In the genomic region with DNA sequence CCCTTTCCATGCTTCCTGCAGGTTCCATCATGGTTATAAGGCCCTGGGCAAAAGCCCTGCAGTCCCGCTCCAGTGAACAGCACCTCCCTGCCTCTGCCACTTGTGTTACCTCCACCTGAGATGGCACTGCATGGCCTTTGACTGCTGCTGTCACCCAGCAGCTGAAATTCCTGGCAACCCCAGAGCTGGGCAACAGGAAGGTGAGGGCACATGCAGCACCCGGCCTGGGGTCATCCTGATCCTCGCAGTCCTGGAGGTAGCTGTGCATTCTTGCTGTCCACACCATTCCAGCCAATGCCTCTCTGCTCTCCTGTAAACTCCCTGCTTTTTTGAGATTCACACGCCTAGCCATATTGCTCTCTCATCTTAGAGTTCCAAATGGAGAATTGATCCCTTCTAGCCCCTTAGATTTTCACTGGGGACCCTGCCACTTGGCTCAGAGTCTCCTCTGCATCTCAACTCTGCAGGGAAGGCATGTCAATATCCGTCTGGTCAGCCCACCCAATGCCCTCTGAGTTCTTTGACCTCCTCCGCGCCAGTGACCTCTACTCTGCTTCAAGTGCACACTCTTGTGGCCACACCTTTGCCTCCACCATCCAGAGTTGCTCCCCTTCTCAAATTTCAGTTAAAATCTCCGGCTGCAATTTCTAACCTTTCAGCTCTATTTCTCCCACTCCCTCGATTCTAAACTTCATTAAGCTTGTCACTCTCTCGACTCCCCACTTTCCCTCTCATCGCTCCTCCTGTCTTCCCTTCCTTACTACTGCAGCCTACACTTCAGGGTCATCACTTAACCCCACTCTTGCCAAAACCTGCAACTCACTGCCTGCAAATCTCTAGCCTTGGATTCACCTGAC, we compare ENCODE assay signal across 28 cellular contexts.
A peak's percentile ranks its signal among the peaks of the same experiment; 100 is the strongest.
DNase-seq lines count a peak whose midpoint lies in the region; ATAC-seq, FAIRE-seq and TF ChIP-seq lines count a peak whose summit lies in the region.
"Had no signal": no experiment of that assay in that cellular context is flagged by ENCODE, and none has a peak within 500 bp of the region (broad histone marks: within the 10 kb centered on the region; RNA-seq: fewer than 3 reads in every experiment).

No MANE protein-coding gene starts in this region.

- TF ChIP-seq CTCF in K562 (IDR thresholded peaks at IDR 0.05 in 2 of 3, conservative IDR thresholded peaks at IDR 0.05 in 1 of 3; ENCODE audit: insufficient read depth in 2 of 3, low read depth in 1 of 3, low read length in 3 of 3) (peak in 2 of 3 experiments; percentile 19 to 21; a peak in 2 of 6 replicates), neural progenitor cell (IDR thresholded peaks at IDR 0.05) (no peak), kidney (IDR thresholded peaks at IDR 0.05; ENCODE audit: borderline replicate concordance, extremely low read depth, insufficient read depth) (no peak)

- peak; percentile 37; the same call in 1 of the 3 replicates for ATAC-seq in K562
- ATAC-seq: mucosa of descending colon; stimulated activated naive B cell treated with anti-CD40 and anti-IgM and Interleukin-4, amounts not matched to agents 10 μg/mL and 1 μg/mL and 100 μg/mL, for 72 hours had no signal

- FAIRE-seq in K562 (lab: Jason Lieb, UNC) (no peak), kidney (lab: Jason Lieb, UNC) (no peak)
- FAIRE-seq: colon, islet of Langerhans had no signal

- H3K4me3 ChIP-seq in CD8-positive, alpha-beta memory T cell (ENCODE audit: low read length): no peak overlapping the region
- H3K4me3 ChIP-seq in K562: no peak overlapping the region
- no peak overlapping the region for H3K4me3 ChIP-seq in neural progenitor cell
- H3K4me3 ChIP-seq in kidney (ENCODE audit: low read length in 2 of 2): no peak overlapping the region
- H3K4me3 ChIP-seq: GM23248, mucosa of descending colon had no signal

- H2AFZ ChIP-seq in K562 (ENCODE audit: low read depth, low read length): no peak overlapping the region
- peak overlapping the region; percentile 38 for H2AFZ ChIP-seq in neural progenitor cell (replicated peaks)
- H2AFZ ChIP-seq: GM23248 had no signal

- H3F3A ChIP-seq in neural progenitor cell (ENCODE audit: low read depth): no peaks in the 10 kb centered on the region

- H3K4me1 ChIP-seq in CD8-positive, alpha-beta memory T cell (ENCODE audit: insufficient read depth, low read length): no peaks in the 10 kb centered on the region
- H3K4me1 ChIP-seq in K562 (replicated peaks in 1 of 2; ENCODE audit: control insufficient read depth in 2 of 2, insufficient read depth in 2 of 2, low read length in 2 of 2) (no peaks in the 10 kb centered on the region), neural progenitor cell (peaks cover 8% of the 10 kb centered on the region), kidney (ENCODE audit: control insufficient read depth in 1 of 2, insufficient read depth in 1 of 2, low read depth in 1 of 2, low read length in 2 of 2) (no peaks in the 10 kb centered on the region)

- WGBS in K562 (ENCODE audit: insufficient coverage, low coverage, missing lambda C conversion rate): 6% methylated on average over 11 of the region's 11 CpGs

- H3K27me3 ChIP-seq in CD8-positive, alpha-beta memory T cell (ENCODE audit: insufficient read depth, low read length, poor library complexity, severe bottlenecking): no peaks in the 10 kb centered on the region
- H3K27me3 ChIP-seq in K562 (ENCODE audit: control insufficient read depth in 2 of 2, insufficient read depth in 2 of 2, low read length in 2 of 2) (peaks cover 0 to 17% of the 10 kb centered on the region in 2 experiments; a peak in 2 of 5 replicates), neural progenitor cell (no peaks in the 10 kb centered on the region)

- no peaks in the 10 kb centered on the region for H3K9me3 Mint-ChIP-seq in CD8-positive, alpha-beta memory T cell
- H3K9me3 Mint-ChIP-seq in neural progenitor cell: peaks cover 5% of the 10 kb centered on the region
- H3K9me3 Mint-ChIP-seq: stimulated activated naive B cell treated with anti-CD40 and anti-IgM and Interleukin-4, amounts not matched to agents 10 μg/mL and 1 μg/mL and 100 μg/mL, for 72 hours; T-helper 1 cell treated with Interleukin-12 subunit alpha and Interleukin-12 subunit beta and Interleukin-4 antibody, amounts not matched to agents 30 μg/mL and 1 μg/mL, for 36 hours had no signal

- H3K9me1 ChIP-seq in K562 (ENCODE audit: control insufficient read depth, insufficient read depth, low read length): no peaks in the 10 kb centered on the region

- H3K4me2 ChIP-seq in K562 (ENCODE audit: insufficient read depth, low read length) (no peak overlapping the region), neural progenitor cell (no peak overlapping the region)
- H3K4me2 ChIP-seq: SK-N-SH had no signal

- DNase-seq in NCI-H510A treated with DMSO at 0.1 percent for 48 hours (lab: John Stamatoyannopoulos, UW) (peak; percentile 52), NCI-H510A (lab: John Stamatoyannopoulos, UW) (no peak), K562 (ENCODE audit: extremely low read depth in 1 of 4, low spot score in 3 of 4) (no peak), neural progenitor cell (ENCODE audit: low spot score) (no peak), amygdala (lab: John Stamatoyannopoulos, UW) (no peak), kidney (no peak), GDM1 (lab: John Stamatoyannopoulos, UW) (no peak)
- DNase-seq in CD8-positive, alpha-beta memory T cell: no peak
- DNase-seq: 8988T; activated CD4-positive, alpha-beta T cell treated with anti-CD3 and anti-CD28 coated beads for 4 hours; activated CD8-positive, alpha-beta memory T cell treated with anti-CD3 and anti-CD28 coated beads for 24 hours; activated effector memory CD4-positive, alpha-beta T cell treated with anti-CD3 and anti-CD28 coated beads, Interleukin-2, amount 50 U/mL, for 16 hours; DMS 273 treated with DMSO at 0.1 percent for 48 hours; effector CD8-positive, alpha-beta T cell; GM23248; Karpas-422; mucosa of descending colon; NCI-H146; NCI-H2171; NCI-H526 treated with DMSO at 0.1 percent for 48 hours; SK-N-SH; stimulated activated CD4-positive, alpha-beta T cell treated with anti-CD3 and anti-CD28 coated beads, Interleukin-15, amount 100 ng/mL, for 24 hours; stimulated activated naive B cell treated with anti-CD40 and anti-IgM and Interleukin-4, amounts not matched to agents 10 μg/mL and 1 μg/mL and 100 μg/mL, for 72 hours had no signal

- peak overlapping the region in 5 of 8 donors; percentile 27 to 94 (median 49) for H3K27ac Mint-ChIP-seq in CD8-positive, alpha-beta memory T cell
- H3K27ac Mint-ChIP-seq in neural progenitor cell: no peak overlapping the region
- H3K27ac Mint-ChIP-seq: stimulated activated naive B cell treated with anti-CD40 and anti-IgM and Interleukin-4, amounts not matched to agents 10 μg/mL and 1 μg/mL and 100 μg/mL, for 72 hours; T-helper 1 cell treated with Interleukin-12 subunit alpha and Interleukin-12 subunit beta and Interleukin-4 antibody, amounts not matched to agents 30 μg/mL and 1 μg/mL, for 36 hours had no signal

- peaks cover 4% of the 10 kb centered on the region for H3K36me3 ChIP-seq in CD8-positive, alpha-beta memory T cell (ENCODE audit: insufficient read depth, low read length)
- H3K36me3 ChIP-seq in K562 (ENCODE audit: control insufficient read depth, insufficient read depth, low read length): no peaks in the 10 kb centered on the region
- no peaks in the 10 kb centered on the region for H3K36me3 ChIP-seq in neural progenitor cell
- H3K36me3 ChIP-seq in kidney (ENCODE audit: control insufficient read depth in 1 of 2, insufficient read depth in 2 of 2, low read length in 2 of 2): no peaks in the 10 kb centered on the region

- no peak for TF ChIP-seq POLR2A in K562 (conservative IDR thresholded peaks at IDR 0.05)

- H3K4me1 Mint-ChIP-seq in CD8-positive, alpha-beta memory T cell: peaks cover 28 to 63% (median 56%) of the 10 kb centered on the region in 3 donors
- peaks cover 19% of the 10 kb centered on the region for H3K4me1 Mint-ChIP-seq in neural progenitor cell

- POLR2A ChIA-PET in CD8-positive, alpha-beta memory T cell (lab: Charles Lee): no interaction called here
- POLR2A ChIA-PET in K562 (lab: Yijun Ruan, JAX): interaction anchor here (1.0 kb wide), 1 partner anchor 11 kb away, joined by 3 read pairs; no protein-coding TSS in a partner anchor

- H3K27me3 Mint-ChIP-seq in CD8-positive, alpha-beta memory T cell: no peaks in the 10 kb centered on the region
- H3K27me3 Mint-ChIP-seq in neural progenitor cell (ENCODE audit: insufficient read depth, low read depth): no peaks in the 10 kb centered on the region
- H3K27me3 Mint-ChIP-seq: stimulated activated naive B cell treated with anti-CD40 and anti-IgM and Interleukin-4, amounts not matched to agents 10 μg/mL and 1 μg/mL and 100 μg/mL, for 72 hours had no signal

- no peak overlapping the region for H3K9ac ChIP-seq in K562 (ENCODE audit: insufficient read depth in 1 of 2, low read depth in 2 of 2, low read length in 2 of 2)
- H3K9ac ChIP-seq in neural progenitor cell: no peak overlapping the region
- H3K9ac ChIP-seq in kidney (ENCODE audit: low read length in 2 of 2): no peak overlapping the region
- H3K9ac ChIP-seq: GM23248, SK-N-SH had no signal

- H3K9me3 ChIP-seq in CD8-positive, alpha-beta memory T cell (ENCODE audit: low read length): no peaks in the 10 kb centered on the region
- H3K9me3 ChIP-seq in K562 (replicated peaks; ENCODE audit: control insufficient read depth, insufficient read depth, low read depth, low read length) (no peaks in the 10 kb centered on the region), neural progenitor cell (ENCODE audit: low read depth) (no peaks in the 10 kb centered on the region), kidney (ENCODE audit: control insufficient read depth in 1 of 2, low read length in 2 of 2) (no peaks in the 10 kb centered on the region)
- H3K9me3 ChIP-seq: mucosa of descending colon, SK-N-SH had no signal

- CTCF ChIA-PET in CD8-positive, alpha-beta memory T cell (lab: Charles Lee): no interaction called here
- CTCF ChIA-PET in K562 (lab: Yijun Ruan, JAX; ENCODE audit: low intra/inter-chr PET ratio): interaction anchor here (1.3 to 1.4 kb wide), 2 partner anchors 51 to 414 kb away, joined by 3 to 8 read pairs; no protein-coding TSS in a partner anchor

- no peak overlapping the region for H3K4me3 Mint-ChIP-seq in CD8-positive, alpha-beta memory T cell
- H3K4me3 Mint-ChIP-seq in neural progenitor cell: no peak overlapping the region
- H3K4me3 Mint-ChIP-seq: stimulated activated naive B cell treated with anti-CD40 and anti-IgM and Interleukin-4, amounts not matched to agents 10 μg/mL and 1 μg/mL and 100 μg/mL, for 72 hours; T-helper 1 cell treated with Interleukin-12 subunit alpha and Interleukin-12 subunit beta and Interleukin-4 antibody, amounts not matched to agents 30 μg/mL and 1 μg/mL, for 36 hours had no signal

- H4K20me1 ChIP-seq in K562 (replicated peaks; ENCODE audit: control insufficient read depth, insufficient read depth, low read length) (no peaks in the 10 kb centered on the region), neural progenitor cell (ENCODE audit: low read depth) (no peaks in the 10 kb centered on the region)

- in situ Hi-C loops in K562 (cut with MboI): no loop called here

- peaks cover 0 to 38% (median 22%) of the 10 kb centered on the region in 3 donors for H3K36me3 Mint-ChIP-seq in CD8-positive, alpha-beta memory T cell
- H3K36me3 Mint-ChIP-seq in neural progenitor cell: peaks cover 2% of the 10 kb centered on the region

- no peaks in the 10 kb centered on the region for H3K79me2 ChIP-seq in K562 (ENCODE audit: control insufficient read depth, insufficient read depth, low read length)
- no peaks in the 10 kb centered on the region for H3K79me2 ChIP-seq in neural progenitor cell (ENCODE audit: low read depth)

- intact Hi-C loops in K562 (cut with micrococcal nuclease): no loop called here
- intact Hi-C loops in kidney (cut with DNase I): no loop called here

- peak in 1 of 2 experiments; percentile 20; a peak in 1 of 4 replicates for TF ChIP-seq RAD21 in K562 (CRISPR knock-in tag; conservative IDR thresholded peaks at IDR 0.05 in 1 of 2, IDR thresholded peaks at IDR 0.05 in 1 of 2)

- TF ChIP-seq EP300 in K562 (IDR thresholded peaks at IDR 0.05; ENCODE audit: low read length): no peak

- no TSS peak for BruUV-seq in K562 (replicated peaks; lab: Mats Ljungman, UMichigan)

- H3K27ac ChIP-seq in CD8-positive, alpha-beta memory T cell (ENCODE audit: low read depth, low read length): no peak overlapping the region
- no peak overlapping the region for H3K27ac ChIP-seq in K562 (ENCODE audit: extremely low read depth, low read depth, low read length)
- no peak overlapping the region for H3K27ac ChIP-seq in neural progenitor cell
- no peak overlapping the region for H3K27ac ChIP-seq in kidney (ENCODE audit: low read depth in 2 of 2, low read length in 2 of 2)
- H3K27ac ChIP-seq: epithelial cell of prostate, GM23248, HL-60 had no signal

Comparison
In these comparisons a context has a peak if more than half of its experiments do, and no peak if none do; other contexts are left out.
1. CTCF ChIP-seq: peak in K562 (2 of 3); none in neural progenitor cell (single experiment) and kidney (single experiment).